8 cellular contexts compared by ENCODE assay signal in the genomic region with DNA sequence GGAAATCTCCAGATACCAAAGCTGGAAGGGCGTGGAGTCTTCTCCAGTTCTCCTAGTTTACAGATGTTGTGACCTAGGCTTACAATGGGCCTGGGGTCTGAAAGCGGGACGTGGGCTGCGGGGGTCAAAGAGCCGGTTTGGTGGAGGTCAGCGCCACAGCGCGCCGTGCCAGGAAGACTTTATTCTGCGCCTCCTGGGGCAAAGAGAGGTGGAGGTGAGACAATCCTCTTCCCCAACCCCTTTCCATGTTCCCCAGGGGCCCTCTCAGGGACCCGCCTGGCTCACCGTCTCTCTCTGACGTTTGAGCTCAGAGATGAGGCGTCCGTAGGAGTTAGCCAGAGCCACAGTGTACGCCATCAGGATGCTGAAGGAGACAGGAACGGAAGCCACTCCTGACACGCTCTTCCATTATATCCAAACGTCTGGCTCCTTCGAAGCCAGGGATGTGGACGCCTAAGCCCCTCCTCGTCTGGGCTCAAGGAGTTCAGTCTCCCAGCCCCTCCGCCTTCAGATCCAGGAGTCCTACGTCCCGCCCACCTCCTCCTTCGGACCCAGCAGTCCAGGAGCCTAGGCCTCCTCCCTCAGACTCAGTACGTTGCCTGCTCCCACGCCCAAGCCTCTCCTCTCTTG. TPM values are rescaled to one million over a fixed set of nuclear protein-coding genes. Genes with fewer than 3 reads are reported as not detected.
DNase-seq lines count a peak whose midpoint lies in the region; ATAC-seq and TF ChIP-seq lines count a peak whose summit lies in the region.

No MANE protein-coding gene starts in this region.

- peak overlapping the region; percentile 97 for H3K4me2 ChIP-seq in mesendoderm (ENCODE audit: low read length)

- H3K27ac ChIP-seq in mesendoderm (ENCODE audit: low read depth, low read length): peak overlapping the region; percentile 61

- H3K9me3 ChIP-seq in MG63: peaks cover 5% of the 10 kb centered on the region; the same call in 1 of the 2 replicates

- peak; percentile 0 for ATAC-seq in activated CD8-positive, alpha-beta memory T cell treated with anti-CD3 and anti-CD28 coated beads, Interleukin-2, amount 10 ng/mL, durations not matched to agents 7 days and 5 days
- ATAC-seq in GM21381 (IDR thresholded peaks at IDR 0.05; ENCODE audit: unreplicated experiment): no peak

- H3K36me3 Mint-ChIP-seq in activated CD8-positive, alpha-beta memory T cell treated with anti-CD3 and anti-CD28 coated beads, Interleukin-2, amount 10 ng/mL, durations not matched to agents 7 days and 5 days: peaks cover 10% of the 10 kb centered on the region
- H3K36me3 Mint-ChIP-seq in MCF 10A (ENCODE audit: insufficient read depth, unreplicated experiment): peaks cover 27% of the 10 kb centered on the region

- H3K4me1 Mint-ChIP-seq in activated CD8-positive, alpha-beta memory T cell treated with anti-CD3 and anti-CD28 coated beads, Interleukin-2, amount 10 ng/mL, durations not matched to agents 7 days and 5 days: peaks cover 60% of the 10 kb centered on the region
- peaks cover 22% of the 10 kb centered on the region for H3K4me1 Mint-ChIP-seq in MCF 10A (ENCODE audit: insufficient read depth, unreplicated experiment)

- H3K9ac ChIP-seq in mesendoderm (ENCODE audit: low read length): peak overlapping the region; percentile 94

- peak overlapping the region; percentile 96 for H3K56ac ChIP-seq in mesendoderm (ENCODE audit: low read length)

- H3K4me3 Mint-ChIP-seq in activated CD8-positive, alpha-beta memory T cell treated with anti-CD3 and anti-CD28 coated beads, Interleukin-2, amount 10 ng/mL, durations not matched to agents 7 days and 5 days: peak overlapping the region; percentile 95
- peak overlapping the region; percentile 76 for H3K4me3 Mint-ChIP-seq in MCF 10A (ENCODE audit: unreplicated experiment)

- peak overlapping the region; percentile 17 for H3K23ac ChIP-seq in mesendoderm (ENCODE audit: low read length)

- peak overlapping the region; percentile 13 for H3K18ac ChIP-seq in mesendoderm (ENCODE audit: low read length)

- H3K79me1 ChIP-seq in mesendoderm (ENCODE audit: low read length): peaks cover 2% of the 10 kb centered on the region

- H3K27me3 Mint-ChIP-seq in activated CD8-positive, alpha-beta memory T cell treated with anti-CD3 and anti-CD28 coated beads, Interleukin-2, amount 10 ng/mL, durations not matched to agents 7 days and 5 days: peaks cover 5% of the 10 kb centered on the region
- no peaks in the 10 kb centered on the region for H3K27me3 Mint-ChIP-seq in MCF 10A (ENCODE audit: insufficient read depth, unreplicated experiment)

- H2BK15ac ChIP-seq in mesendoderm (replicated peaks; ENCODE audit: low read depth): no peak overlapping the region

- CTCF ChIA-PET in activated CD8-positive, alpha-beta memory T cell treated with anti-CD3 and anti-CD28 coated beads, Interleukin-2, amount 10 ng/mL, durations not matched to agents 7 days and 5 days (lab: Charles Lee): interaction anchor here (0.5 to 3.1 kb wide), 10 partner anchors 10 to 303 kb away, joined by 3 to 17 read pairs (median 3); a partner anchor contains a TSS
- CTCF ChIA-PET in MCF 10A (lab: Yijun Ruan, JAX): interaction anchor here (0.8 to 1.8 kb wide), 6 partner anchors 8 to 28 kb away, joined by 3 to 6 read pairs (median 4); no protein-coding TSS in a partner anchor

- peak overlapping the region; percentile 98 for H3K27ac Mint-ChIP-seq in activated CD8-positive, alpha-beta memory T cell treated with anti-CD3 and anti-CD28 coated beads, Interleukin-2, amount 10 ng/mL, durations not matched to agents 7 days and 5 days
- peak overlapping the region; percentile 85 for H3K27ac Mint-ChIP-seq in MCF 10A (ENCODE audit: low read depth, unreplicated experiment)

- no CpG with 5 or more reads among the region's 28 CpGs for WGBS in mesendoderm (ENCODE audit: extremely low coverage, insufficient coverage, low lambda C conversion rate)

- no peak overlapping the region for H4K8ac ChIP-seq in mesendoderm (ENCODE audit: low read depth, low read length)

- no peak overlapping the region for H2AK5ac ChIP-seq in mesendoderm (ENCODE audit: low read length)

- intact Hi-C loops in MCF 10A (cut with micrococcal nuclease): loop anchor here (5.0 kb wide), 1 partner anchor 42 kb away; a partner anchor contains a TSS

- BruUV-seq in MCF 10A (replicated peaks; lab: Mats Ljungman, UMichigan): TSS peak; percentile 16

- no peaks in the 10 kb centered on the region for H3K9me3 Mint-ChIP-seq in activated CD8-positive, alpha-beta memory T cell treated with anti-CD3 and anti-CD28 coated beads, Interleukin-2, amount 10 ng/mL, durations not matched to agents 7 days and 5 days (ENCODE audit: low read depth)
- no peaks in the 10 kb centered on the region for H3K9me3 Mint-ChIP-seq in MCF 10A (ENCODE audit: unreplicated experiment)

- H2BK120ac ChIP-seq in mesendoderm (ENCODE audit: low read depth, low read length): no peak overlapping the region

- H3K4me1 ChIP-seq in mesendoderm (ENCODE audit: control insufficient read depth, low read depth, low read length): peaks cover 3% of the 10 kb centered on the region

- no peak for TF ChIP-seq CTCF in MCF 10A (IDR thresholded peaks at IDR 0.05; ENCODE audit: unreplicated experiment)

- no peak overlapping the region for H4K5ac ChIP-seq in mesendoderm (ENCODE audit: low read length)

- no peaks in the 10 kb centered on the region for H3K79me2 ChIP-seq in mesendoderm (ENCODE audit: control insufficient read depth, insufficient read depth, low read length)

- H3K36me3 ChIP-seq in MG63: peaks cover 37% of the 10 kb centered on the region
- H3K36me3 ChIP-seq in mesendoderm (ENCODE audit: control insufficient read depth, insufficient read depth, low read length): peaks cover 6% of the 10 kb centered on the region

- POLR2A ChIA-PET in MCF 10A (lab: Yijun Ruan, JAX): interaction anchor here (0.6 to 10.2 kb wide), 11 partner anchors 10 to 1572 kb away, joined by 3 to 110 read pairs (median 10); a partner anchor contains a TSS

- no peaks in the 10 kb centered on the region for H3K27me3 ChIP-seq in MG63
- H3K27me3 ChIP-seq in mesendoderm (ENCODE audit: insufficient read depth, low read length, poor library complexity): no peaks in the 10 kb centered on the region

- peak; percentile 50 for DNase-seq in activated CD8-positive, alpha-beta memory T cell treated with anti-CD3 and anti-CD28 coated beads, Interleukin-2, amount 10 ng/mL, durations not matched to agents 7 days and 5 days
- DNase-seq in activated CD8-positive, alpha-beta memory T cell treated with anti-CD3 and anti-CD28 coated beads, Interleukin-2, amount 50 U/mL, for 48 hours: no peak
- DNase-seq in MG63: no peak
- no peak for DNase-seq in MCF 10A (ENCODE audit: unreplicated experiment)
- peak; percentile 53 for DNase-seq in mesendoderm
- DNase-seq in NCI-H2107 (lab: John Stamatoyannopoulos, UW): no peak
- DNase-seq in GF-D8 (lab: John Stamatoyannopoulos, UW): no peak

- no peak overlapping the region for H3K4ac ChIP-seq in mesendoderm (ENCODE audit: low read depth, low read length)

- H3K4me3 ChIP-seq in MG63: peak overlapping the region; percentile 83
- H3K4me3 ChIP-seq in mesendoderm (ENCODE audit: low read length): peak overlapping the region; percentile 86

- no peak overlapping the region for H2BK5ac ChIP-seq in mesendoderm (ENCODE audit: low read length)

RNA-seq across cellular contexts. Expression of a gene that starts 0.8 kb away (rescaled TPM):
- total RNA-seq in activated CD8-positive, alpha-beta memory T cell treated with anti-CD3 and anti-CD28 coated beads, Interleukin-2, amount 10 ng/mL, durations not matched to agents 7 days and 5 days: 1 to 10 TPM; 8.0 to 8.6 TPM
- 11.1 and 18.2 TPM in 2 replicates for total RNA-seq in MG63 (2014; rRNA removed; shearing (Covaris generic); ENCODE audit: low replicate concordance)
- 6.1 and 8.2 TPM in 2 replicates for total RNA-seq in MCF 10A (2022)
- polyA plus RNA-seq in mesendoderm (2013, experiment 1 of 2): 5.4 TPM
- polyA plus RNA-seq in mesendoderm (2013, experiment 2 of 2): 5.2 TPM

RNA-seq across cellular contexts. Expression of a gene that starts 12.7 kb away (rescaled TPM):
- 1 to 10 TPM in 1 of 2 experiments, under 1 TPM in 1; 0.89 to 1.3 TPM for total RNA-seq in activated CD8-positive, alpha-beta memory T cell treated with anti-CD3 and anti-CD28 coated beads, Interleukin-2, amount 10 ng/mL, durations not matched to agents 7 days and 5 days
- total RNA-seq in MG63 (2014; rRNA removed; shearing (Covaris generic); ENCODE audit: low replicate concordance): not detected in 2 replicates
- total RNA-seq in MCF 10A (2022): 3.7 and 6.1 TPM in 2 replicates
- polyA plus RNA-seq in mesendoderm (2013, experiment 1 of 2): 1.1 TPM
- 2.1 TPM for polyA plus RNA-seq in mesendoderm (2013, experiment 2 of 2)

RNA-seq across cellular contexts. Expression of a gene that starts 22.7 kb away (rescaled TPM):
- total RNA-seq in activated CD8-positive, alpha-beta memory T cell treated with anti-CD3 and anti-CD28 coated beads, Interleukin-2, amount 10 ng/mL, durations not matched to agents 7 days and 5 days: 10 to 100 TPM; 67.5 to 83.1 TPM
- total RNA-seq in MG63 (2014; rRNA removed; shearing (Covaris generic); ENCODE audit: low replicate concordance): 9.0 and 38.0 TPM in 2 replicates
- 63.2 and 80.5 TPM in 2 replicates for total RNA-seq in MCF 10A (2022)
- 73.6 TPM for polyA plus RNA-seq in mesendoderm (2013, experiment 1 of 2)
- polyA plus RNA-seq in mesendoderm (2013, experiment 2 of 2): 72.8 TPM

RNA-seq across cellular contexts. Expression of a gene that starts 29.1 kb away (rescaled TPM):
- 10 to 100 TPM; 54.7 to 76.3 TPM for total RNA-seq in activated CD8-positive, alpha-beta memory T cell treated with anti-CD3 and anti-CD28 coated beads, Interleukin-2, amount 10 ng/mL, durations not matched to agents 7 days and 5 days
- total RNA-seq in MG63 (2014; rRNA removed; shearing (Covaris generic); ENCODE audit: low replicate concordance): 15.7 and 43.2 TPM in 2 replicates
- 43.8 and 49.5 TPM in 2 replicates for total RNA-seq in MCF 10A (2022)
- polyA plus RNA-seq in mesendoderm (2013, experiment 1 of 2): 95.4 TPM
- 92.1 TPM for polyA plus RNA-seq in mesendoderm (2013, experiment 2 of 2)

RNA-seq across cellular contexts. Expression of a gene that starts 30.8 kb away (rescaled TPM):
- 10 to 100 TPM; 11.4 to 13.5 TPM for total RNA-seq in activated CD8-positive, alpha-beta memory T cell treated with anti-CD3 and anti-CD28 coated beads, Interleukin-2, amount 10 ng/mL, durations not matched to agents 7 days and 5 days
- total RNA-seq in MG63 (2014; rRNA removed; shearing (Covaris generic); ENCODE audit: low replicate concordance): 68.7 and 103 TPM in 2 replicates
- 28.0 and 40.1 TPM in 2 replicates for total RNA-seq in MCF 10A (2022)
- polyA plus RNA-seq in mesendoderm (2013, experiment 1 of 2): 18.7 TPM
- polyA plus RNA-seq in mesendoderm (2013, experiment 2 of 2): 20.4 TPM

Comparison
In these comparisons a context has a peak if more than half of its experiments do, and no peak if none do; other contexts are left out.
1. DNase-seq: peak in activated CD8-positive, alpha-beta memory T cell treated with anti-CD3 and anti-CD28 coated beads, Interleukin-2, amount 10 ng/mL, durations not matched to agents 7 days and 5 days (single experiment) and mesendoderm (single experiment); none in activated CD8-positive, alpha-beta memory T cell treated with anti-CD3 and anti-CD28 coated beads, Interleukin-2, amount 50 U/mL, for 48 hours (single experiment), MG63 (single experiment), MCF 10A (single experiment), NCI-H2107 (single experiment) and GF-D8 (single experiment).